In the genomic region with DNA sequence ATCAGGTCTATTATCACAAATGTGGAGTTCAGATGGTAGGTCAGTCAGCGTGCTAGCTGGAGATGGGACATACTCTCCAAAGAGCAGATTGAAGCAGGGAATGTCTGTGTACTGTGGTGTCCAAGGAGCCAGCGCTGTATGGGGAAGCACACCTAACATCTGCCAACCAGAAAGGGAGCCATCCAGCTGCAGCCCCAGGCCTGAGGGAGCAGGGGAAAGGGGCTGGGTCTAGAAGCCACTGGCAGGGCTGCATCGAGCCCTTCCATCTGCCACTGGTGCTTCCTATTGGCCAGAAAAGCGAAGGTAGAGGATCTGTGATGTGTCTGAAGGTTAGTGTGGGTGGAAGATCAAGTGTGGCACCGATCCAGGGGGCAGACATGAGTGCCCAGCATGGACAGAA, we compare ENCODE assay signal across 1 cellular context.
TF ChIP-seq lines count a peak whose summit lies in the region.

No MANE protein-coding gene starts in this region.

TF ChIP-seq in SK-N-SH, 30 proteins besides CTCF, POLR2A, EP300 and RAD21:
- TF ChIP-seq, protein P1, sequence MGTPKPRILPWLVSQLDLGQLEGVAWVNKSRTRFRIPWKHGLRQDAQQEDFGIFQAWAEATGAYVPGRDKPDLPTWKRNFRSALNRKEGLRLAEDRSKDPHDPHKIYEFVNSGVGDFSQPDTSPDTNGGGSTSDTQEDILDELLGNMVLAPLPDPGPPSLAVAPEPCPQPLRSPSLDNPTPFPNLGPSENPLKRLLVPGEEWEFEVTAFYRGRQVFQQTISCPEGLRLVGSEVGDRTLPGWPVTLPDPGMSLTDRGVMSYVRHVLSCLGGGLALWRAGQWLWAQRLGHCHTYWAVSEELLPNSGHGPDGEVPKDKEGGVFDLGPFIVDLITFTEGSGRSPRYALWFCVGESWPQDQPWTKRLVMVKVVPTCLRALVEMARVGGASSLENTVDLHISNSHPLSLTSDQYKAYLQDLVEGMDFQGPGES (IDR thresholded peaks at IDR 0.05; ENCODE audit: low read depth, low read length), result no peak
- TF ChIP-seq REST (IDR thresholded peaks at IDR 0.05; ENCODE audit: low read depth, low read length), result no peak
- TF ChIP-seq, protein P2, sequence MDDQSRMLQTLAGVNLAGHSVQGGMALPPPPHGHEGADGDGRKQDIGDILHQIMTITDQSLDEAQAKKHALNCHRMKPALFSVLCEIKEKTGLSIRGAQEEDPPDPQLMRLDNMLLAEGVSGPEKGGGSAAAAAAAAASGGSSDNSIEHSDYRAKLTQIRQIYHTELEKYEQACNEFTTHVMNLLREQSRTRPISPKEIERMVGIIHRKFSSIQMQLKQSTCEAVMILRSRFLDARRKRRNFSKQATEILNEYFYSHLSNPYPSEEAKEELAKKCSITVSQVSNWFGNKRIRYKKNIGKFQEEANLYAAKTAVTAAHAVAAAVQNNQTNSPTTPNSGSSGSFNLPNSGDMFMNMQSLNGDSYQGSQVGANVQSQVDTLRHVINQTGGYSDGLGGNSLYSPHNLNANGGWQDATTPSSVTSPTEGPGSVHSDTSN (IDR thresholded peaks at IDR 0.05), result no peak
- TF ChIP-seq ZBTB33 (IDR thresholded peaks at IDR 0.05; ENCODE audit: borderline replicate concordance, low read depth), result no peak
- no peak for TF ChIP-seq NFIC (IDR thresholded peaks at IDR 0.05; ENCODE audit: borderline replicate concordance)
- no peak for TF ChIP-seq EZH2phosphoT487 (IDR thresholded peaks at IDR 0.05; ENCODE audit: borderline replicate concordance, low read depth)
- no peak for TF ChIP-seq MXI1 (IDR thresholded peaks at IDR 0.05; ENCODE audit: low read depth, low read length)
- TF ChIP-seq GATA2 (CRISPR knock-in tag; IDR thresholded peaks at IDR 0.05), result no peak
- TF ChIP-seq FOSL2 (IDR thresholded peaks at IDR 0.05; ENCODE audit: borderline replicate concordance, low read depth), result no peak
- no peak for TF ChIP-seq POLR2AphosphoS5 (IDR thresholded peaks at IDR 0.05; ENCODE audit: low read depth, low read length)
